Comparison of ENCODE assay signal across 28 cellular contexts in genomic region chr7:46322937-46323336, GRCh38.
"Had no signal": no experiment of that assay in that cellular context is flagged by ENCODE, and none has a peak within 500 bp of the region (broad histone marks: within the 10 kb centered on the region; RNA-seq: fewer than 3 reads in every experiment).

No MANE protein-coding gene starts in this region.

- H3K4me1 ChIP-seq: SJCRH30 had no signal

- DNase-seq: Kasumi-1, MG63, NCI-H1048, NCI-H1092 treated with DMSO at 0.1 percent for 48 hours, NCI-H1105 treated with DMSO at 0.1 percent for 48 hours, NCI-H1417, NCI-H1436, NCI-H146, NCI-H1694, NCI-H187, NCI-H1930, NCI-H2029 treated with DMSO at 0.1 percent for 48 hours, NCI-H2081 treated with DMSO at 0.1 percent for 48 hours, NCI-H2107, NCI-H2171, NCI-H226, NCI-H446 treated with DMSO at 0.1 percent for 48 hours, NCI-H510A, NCI-H524, NCI-H526, NCI-H774, PC-9, SHP77, SIG-M5, SJCRH30, T-cell had no signal

- H3K27me3 ChIP-seq: MG63, SJCRH30 had no signal

- H2AFZ ChIP-seq: PC-9 had no signal

- H3K4me2 ChIP-seq: PC-9 had no signal

- H3K9me3 ChIP-seq: MG63, SJCRH30 had no signal

- H3K4me3 ChIP-seq: MG63, PC-9, SJCRH30, SK-N-MC had no signal

- H3K27ac ChIP-seq: PC-9, RWPE1, SJCRH30, SK-N-MC had no signal

- H3K36me3 ChIP-seq: MG63, SJCRH30 had no signal
